Comparison of ENCODE assay signal across 34 cellular contexts in the genomic region with DNA sequence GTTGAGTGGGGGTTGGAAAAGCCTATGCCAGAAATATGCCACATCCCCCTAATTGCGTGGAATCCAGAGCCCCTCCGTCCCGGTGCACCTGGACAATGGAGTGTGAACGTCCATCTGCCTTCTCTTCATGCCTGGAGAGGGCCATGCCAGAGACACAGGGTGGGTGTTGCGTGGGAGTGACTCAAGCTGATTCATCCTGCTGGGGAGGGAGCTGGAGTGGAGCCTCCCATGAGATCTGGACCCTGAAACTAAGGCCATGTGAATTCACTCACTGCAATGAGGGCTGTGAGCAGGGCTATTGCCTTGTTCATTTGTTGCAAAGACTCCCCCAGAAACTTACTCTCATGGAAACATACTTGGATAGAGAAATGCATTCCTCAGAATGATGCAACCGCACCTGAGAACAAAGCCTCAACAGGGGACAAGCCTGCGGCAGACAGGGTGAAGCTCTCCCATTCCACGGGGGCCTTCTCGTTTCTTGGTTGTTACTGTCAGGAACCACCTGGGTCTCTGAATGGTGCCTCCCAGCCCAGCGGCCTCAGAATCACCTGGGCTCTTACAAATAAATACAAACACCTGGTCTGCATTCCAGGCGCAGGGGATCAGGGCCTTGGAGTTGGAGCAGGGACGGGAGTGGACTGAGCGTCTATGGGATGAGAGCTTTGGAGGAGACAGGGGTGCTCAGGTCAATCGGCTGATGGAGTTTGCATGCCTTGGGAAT.
DNase-seq lines count a peak whose midpoint lies in the region; ATAC-seq and TF ChIP-seq lines count a peak whose summit lies in the region.
"Had no signal": no experiment of that assay in that cellular context is flagged by ENCODE, and none has a peak within 500 bp of the region (broad histone marks: within the 10 kb centered on the region; RNA-seq: fewer than 3 reads in every experiment).

No MANE protein-coding gene starts in this region.

- H3K9me3 ChIP-seq in right atrium auricular region (no peaks in the 10 kb centered on the region), tibial artery (no peaks in the 10 kb centered on the region)
- H3K9me3 ChIP-seq: lower lobe of right lung, suprapubic skin had no signal

- no peak overlapping the region for H3K4me3 ChIP-seq in right atrium auricular region
- H3K4me3 ChIP-seq in tibial artery: no peak overlapping the region
- H3K4me3 ChIP-seq: lower lobe of right lung, suprapubic skin had no signal

- H3K27me3 ChIP-seq in right atrium auricular region: no peaks in the 10 kb centered on the region
- peaks cover 0 to 2% of the 10 kb centered on the region in 2 donors for H3K27me3 ChIP-seq in tibial artery

- no peaks in the 10 kb centered on the region for H3K36me3 ChIP-seq in right atrium auricular region
- no peaks in the 10 kb centered on the region for H3K36me3 ChIP-seq in tibial artery
- H3K36me3 ChIP-seq: lower lobe of right lung, suprapubic skin had no signal

- no peak for TF ChIP-seq CTCF in right atrium auricular region (IDR thresholded peaks at IDR 0.05)
- no peak for TF ChIP-seq CTCF in tibial artery (IDR thresholded peaks at IDR 0.05)

- H3K27ac ChIP-seq in right atrium auricular region (no peak overlapping the region), caudate nucleus (ENCODE audit: low read depth, low read length) (no peak overlapping the region), tibial artery (no peak overlapping the region)
- H3K27ac ChIP-seq: C4-2B, KMS-11, lower lobe of right lung, RWPE1, suprapubic skin had no signal

- intact Hi-C loops in cardiac septum (cut with DNase I): no loop called here
- intact Hi-C loops in tibial artery (cut with DNase I; ENCODE audit: low total_unique reads): no loop called here

- H3K4me1 ChIP-seq in right atrium auricular region: no peaks in the 10 kb centered on the region
- no peaks in the 10 kb centered on the region for H3K4me1 ChIP-seq in tibial artery
- H3K4me1 ChIP-seq: lower lobe of right lung had no signal

- DNase-seq in cardiac septum (ENCODE audit: low spot score): peak; percentile 33
- no peak for DNase-seq in right atrium auricular region (ENCODE audit: low spot score)
- DNase-seq in NCI-H69 (lab: John Stamatoyannopoulos, UW): peak; percentile 20
- peak; percentile 64 for DNase-seq in iPS-NIHi7 (ENCODE audit: extremely low spot score)
- peak; percentile 39 for DNase-seq in ureter (ENCODE audit: low spot score)
- no peak for DNase-seq in caudate nucleus (lab: John Stamatoyannopoulos, UW)
- no peak for DNase-seq in tibial artery
- DNase-seq: 8988T; activated B cell treated with CpG ODN at 0.5 μM for 24 hours; activated CD4-positive, alpha-beta T cell treated with anti-CD3 and anti-CD28 coated beads, Interleukin-2, amount 10 ng/mL, durations not matched to agents 7 days and 5 days; activated naive CD8-positive, alpha-beta T cell treated with anti-CD3 and anti-CD28 coated beads, Interleukin-2, amount 50 U/mL, for 24 hours; activated T-cell treated with anti-CD3 and anti-CD28 coated beads, Interleukin-2, amount 50 U/mL, for 48 hours; central memory CD4-positive, alpha-beta T cell; COR-L47; cortex of kidney; effector memory CD8-positive, alpha-beta T cell; erythroblast; GF-D8; glutamatergic neuron; HFFc6; kidney; lower lobe of right lung; natural killer cell; NCI-H1694 treated with DMSO at 0.1 percent for 48 hours; NCI-H510A; OCI-M1; small intestine; stimulated activated naive CD4-positive, alpha-beta T cell treated with Interleukin-2 at 50 U/mL for 16 hours had no signal

- no peak for ATAC-seq in GM18907 (IDR thresholded peaks at IDR 0.05; ENCODE audit: unreplicated experiment)
- ATAC-seq: activated CD8-positive, alpha-beta memory T cell treated with anti-CD3 and anti-CD28 coated beads, Interleukin-2, amount 10 ng/mL, durations not matched to agents 7 days and 5 days; activated naive CD8-positive, alpha-beta T cell treated with anti-CD3 and anti-CD28 coated beads, Interleukin-2, amount 50 U/mL, for 24 hours; effector memory CD8-positive, alpha-beta T cell; natural killer cell had no signal

Comparison
In these comparisons a context has a peak if more than half of its experiments do, and no peak if none do; other contexts are left out.
1. DNase-seq: peak in cardiac septum (single experiment), NCI-H69 (single experiment), iPS-NIHi7 (single experiment) and ureter (single experiment); none in right atrium auricular region (single experiment), caudate nucleus (0 of 61) and tibial artery (0 of 2).